Comparison of ENCODE assay signal across 1 cellular context in the genomic region with DNA sequence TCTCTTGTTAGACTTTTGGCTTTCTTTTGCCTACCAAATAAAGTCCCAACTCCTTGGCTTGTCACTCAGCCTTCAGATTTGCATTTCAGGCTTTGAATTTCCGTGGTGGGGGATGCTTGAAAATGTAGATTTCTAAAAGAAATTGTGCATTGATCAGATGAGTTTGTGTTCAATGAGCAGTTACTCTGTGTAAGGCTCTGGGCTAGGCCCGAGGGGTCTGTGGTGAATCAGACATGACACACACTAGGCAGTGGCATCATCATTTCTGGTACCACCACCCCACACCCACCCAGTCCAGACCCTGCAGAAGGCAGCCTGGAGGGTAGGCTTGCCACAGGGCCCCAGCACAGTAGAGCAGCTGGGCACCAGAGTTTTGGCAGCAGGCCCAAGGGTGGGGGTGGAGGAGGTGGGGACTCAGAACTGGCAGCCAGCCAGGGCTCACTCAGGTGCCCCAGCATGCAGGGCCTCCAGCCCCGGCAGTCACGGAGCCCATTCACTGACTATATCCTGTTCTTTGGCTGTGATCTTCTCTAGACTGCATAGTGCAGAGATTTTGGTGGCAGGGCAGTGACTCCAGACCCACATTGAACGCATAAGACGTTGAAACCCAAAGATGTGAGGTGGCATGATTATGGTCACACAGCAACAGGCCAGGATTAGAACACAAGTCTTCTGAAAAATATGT.
TF ChIP-seq lines count a peak whose summit lies in the region.

No MANE protein-coding gene starts in this region.

TF ChIP-seq in GM12878, 131 proteins besides CTCF, POLR2A, EP300 and RAD21 (continued from another document):
- TF ChIP-seq, protein P1, sequence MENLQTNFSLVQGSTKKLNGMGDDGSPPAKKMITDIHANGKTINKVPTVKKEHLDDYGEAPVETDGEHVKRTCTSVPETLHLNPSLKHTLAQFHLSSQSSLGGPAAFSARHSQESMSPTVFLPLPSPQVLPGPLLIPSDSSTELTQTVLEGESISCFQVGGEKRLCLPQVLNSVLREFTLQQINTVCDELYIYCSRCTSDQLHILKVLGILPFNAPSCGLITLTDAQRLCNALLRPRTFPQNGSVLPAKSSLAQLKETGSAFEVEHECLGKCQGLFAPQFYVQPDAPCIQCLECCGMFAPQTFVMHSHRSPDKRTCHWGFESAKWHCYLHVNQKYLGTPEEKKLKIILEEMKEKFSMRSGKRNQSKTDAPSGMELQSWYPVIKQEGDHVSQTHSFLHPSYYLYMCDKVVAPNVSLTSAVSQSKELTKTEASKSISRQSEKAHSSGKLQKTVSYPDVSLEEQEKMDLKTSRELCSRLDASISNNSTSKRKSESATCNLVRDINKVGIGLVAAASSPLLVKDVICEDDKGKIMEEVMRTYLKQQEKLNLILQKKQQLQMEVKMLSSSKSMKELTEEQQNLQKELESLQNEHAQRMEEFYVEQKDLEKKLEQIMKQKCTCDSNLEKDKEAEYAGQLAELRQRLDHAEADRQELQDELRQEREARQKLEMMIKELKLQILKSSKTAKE (IDR thresholded peaks at IDR 0.05; ENCODE audit: low read depth, poor library complexity, severe bottlenecking), result peak; percentile 48
- no peak for TF ChIP-seq WRNIP1 (IDR thresholded peaks at IDR 0.05; ENCODE audit: borderline replicate concordance, low read depth, low read length)
- no peak for TF ChIP-seq CREB1 (IDR thresholded peaks at IDR 0.05; ENCODE audit: low read depth)
- TF ChIP-seq, protein P2, sequence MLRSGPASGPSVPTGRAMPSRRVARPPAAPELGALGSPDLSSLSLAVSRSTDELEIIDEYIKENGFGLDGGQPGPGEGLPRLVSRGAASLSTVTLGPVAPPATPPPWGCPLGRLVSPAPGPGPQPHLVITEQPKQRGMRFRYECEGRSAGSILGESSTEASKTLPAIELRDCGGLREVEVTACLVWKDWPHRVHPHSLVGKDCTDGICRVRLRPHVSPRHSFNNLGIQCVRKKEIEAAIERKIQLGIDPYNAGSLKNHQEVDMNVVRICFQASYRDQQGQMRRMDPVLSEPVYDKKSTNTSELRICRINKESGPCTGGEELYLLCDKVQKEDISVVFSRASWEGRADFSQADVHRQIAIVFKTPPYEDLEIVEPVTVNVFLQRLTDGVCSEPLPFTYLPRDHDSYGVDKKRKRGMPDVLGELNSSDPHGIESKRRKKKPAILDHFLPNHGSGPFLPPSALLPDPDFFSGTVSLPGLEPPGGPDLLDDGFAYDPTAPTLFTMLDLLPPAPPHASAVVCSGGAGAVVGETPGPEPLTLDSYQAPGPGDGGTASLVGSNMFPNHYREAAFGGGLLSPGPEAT (IDR thresholded peaks at IDR 0.05; ENCODE audit: low read depth), result 0 out of 2 replicates have a peak, but pooled peaks have one; percentile 20
- TF ChIP-seq CHD2 (IDR thresholded peaks at IDR 0.05; ENCODE audit: borderline replicate concordance, low read depth, low read length), result peak; percentile 57; the same call in 1 of the 2 replicates
- TF ChIP-seq LARP7 (IDR thresholded peaks at IDR 0.05), result 0 out of 2 replicates have a peak, but pooled peaks have one; percentile 48
- TF ChIP-seq, protein P3, sequence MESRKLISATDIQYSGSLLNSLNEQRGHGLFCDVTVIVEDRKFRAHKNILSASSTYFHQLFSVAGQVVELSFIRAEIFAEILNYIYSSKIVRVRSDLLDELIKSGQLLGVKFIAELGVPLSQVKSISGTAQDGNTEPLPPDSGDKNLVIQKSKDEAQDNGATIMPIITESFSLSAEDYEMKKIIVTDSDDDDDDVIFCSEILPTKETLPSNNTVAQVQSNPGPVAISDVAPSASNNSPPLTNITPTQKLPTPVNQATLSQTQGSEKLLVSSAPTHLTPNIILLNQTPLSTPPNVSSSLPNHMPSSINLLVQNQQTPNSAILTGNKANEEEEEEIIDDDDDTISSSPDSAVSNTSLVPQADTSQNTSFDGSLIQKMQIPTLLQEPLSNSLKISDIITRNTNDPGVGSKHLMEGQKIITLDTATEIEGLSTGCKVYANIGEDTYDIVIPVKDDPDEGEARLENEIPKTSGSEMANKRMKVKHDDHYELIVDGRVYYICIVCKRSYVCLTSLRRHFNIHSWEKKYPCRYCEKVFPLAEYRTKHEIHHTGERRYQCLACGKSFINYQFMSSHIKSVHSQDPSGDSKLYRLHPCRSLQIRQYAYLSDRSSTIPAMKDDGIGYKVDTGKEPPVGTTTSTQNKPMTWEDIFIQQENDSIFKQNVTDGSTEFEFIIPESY (IDR thresholded peaks at IDR 0.05), result no peak
- peak; percentile 57; the same call in 1 of the 2 replicates for TF ChIP-seq POLR2AphosphoS5 (IDR thresholded peaks at IDR 0.05; ENCODE audit: low read length)
- peak; percentile 49; the same call in 1 of the 2 replicates for TF ChIP-seq EED (IDR thresholded peaks at IDR 0.05; ENCODE audit: low read depth)
- TF ChIP-seq RUNX3 (IDR thresholded peaks at IDR 0.05; ENCODE audit: low read length), result peak; percentile 34; the same call in 1 of the 2 replicates
- TF ChIP-seq NR2C2 (IDR thresholded peaks at IDR 0.05; ENCODE audit: borderline replicate concordance, control insufficient read depth, insufficient read length, low read depth), result no peak
- TF ChIP-seq HDGF (IDR thresholded peaks at IDR 0.05), result peak; percentile 69; the same call in 1 of the 2 replicates
- peak; percentile 14; the same call in 1 of the 3 replicates for TF ChIP-seq POU2F2 (IDR thresholded peaks at IDR 0.05; ENCODE audit: borderline replicate concordance, low read depth, low read length)
- TF ChIP-seq SMC3 (IDR thresholded peaks at IDR 0.05; ENCODE audit: borderline replicate concordance, low read length), result peak; percentile 18; the same call in 1 of the 2 replicates
- TF ChIP-seq EGR1 (IDR thresholded peaks at IDR 0.05; ENCODE audit: borderline replicate concordance in 1 of 2, low read depth in 2 of 2, low read length in 2 of 2), result peak in 1 of 2 experiments; percentile 47; a peak in 1 of 3 replicates
- TF ChIP-seq, protein P4, sequence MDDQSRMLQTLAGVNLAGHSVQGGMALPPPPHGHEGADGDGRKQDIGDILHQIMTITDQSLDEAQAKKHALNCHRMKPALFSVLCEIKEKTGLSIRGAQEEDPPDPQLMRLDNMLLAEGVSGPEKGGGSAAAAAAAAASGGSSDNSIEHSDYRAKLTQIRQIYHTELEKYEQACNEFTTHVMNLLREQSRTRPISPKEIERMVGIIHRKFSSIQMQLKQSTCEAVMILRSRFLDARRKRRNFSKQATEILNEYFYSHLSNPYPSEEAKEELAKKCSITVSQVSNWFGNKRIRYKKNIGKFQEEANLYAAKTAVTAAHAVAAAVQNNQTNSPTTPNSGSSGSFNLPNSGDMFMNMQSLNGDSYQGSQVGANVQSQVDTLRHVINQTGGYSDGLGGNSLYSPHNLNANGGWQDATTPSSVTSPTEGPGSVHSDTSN (IDR thresholded peaks at IDR 0.05; ENCODE audit: insufficient replicate concordance, low read depth, low read length), result peak; percentile 58
- peak; percentile 55 for TF ChIP-seq IKZF1 (conservative IDR thresholded peaks at IDR 0.05)
- TF ChIP-seq ZNF207 (IDR thresholded peaks at IDR 0.05; ENCODE audit: borderline replicate concordance), result 0 out of 2 replicates have a peak, but pooled peaks have one; percentile 45
- peak; percentile 34; the same call in 1 of the 2 replicates for TF ChIP-seq MTA2 (IDR thresholded peaks at IDR 0.05; ENCODE audit: low read depth)
- TF ChIP-seq, protein P5, sequence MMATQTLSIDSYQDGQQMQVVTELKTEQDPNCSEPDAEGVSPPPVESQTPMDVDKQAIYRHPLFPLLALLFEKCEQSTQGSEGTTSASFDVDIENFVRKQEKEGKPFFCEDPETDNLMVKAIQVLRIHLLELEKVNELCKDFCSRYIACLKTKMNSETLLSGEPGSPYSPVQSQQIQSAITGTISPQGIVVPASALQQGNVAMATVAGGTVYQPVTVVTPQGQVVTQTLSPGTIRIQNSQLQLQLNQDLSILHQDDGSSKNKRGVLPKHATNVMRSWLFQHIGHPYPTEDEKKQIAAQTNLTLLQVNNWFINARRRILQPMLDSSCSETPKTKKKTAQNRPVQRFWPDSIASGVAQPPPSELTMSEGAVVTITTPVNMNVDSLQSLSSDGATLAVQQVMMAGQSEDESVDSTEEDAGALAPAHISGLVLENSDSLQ (IDR thresholded peaks at IDR 0.05), result peak; percentile 94
- peak; percentile 33 for TF ChIP-seq MEF2B (IDR thresholded peaks at IDR 0.05; ENCODE audit: partially characterized antibody, poor library complexity, severe bottlenecking)
- TF ChIP-seq ETV6 (conservative IDR thresholded peaks at IDR 0.05 in 1 of 2, IDR thresholded peaks at IDR 0.05 in 1 of 2; ENCODE audit: borderline replicate concordance in 1 of 2, low read depth in 1 of 2), result 0 out of 4 replicates have a peak, but pooled peaks of 1 of the 2 experiments have one; percentile 21
- 0 out of 2 replicates have a peak, but pooled peaks have one; percentile 21 for TF ChIP-seq TBL1XR1 (IDR thresholded peaks at IDR 0.05; ENCODE audit: low read depth, low read length)
- peak; percentile 37; the same call in 1 of the 2 replicates for TF ChIP-seq ATF7 (IDR thresholded peaks at IDR 0.05; ENCODE audit: low read depth)
- no peak for TF ChIP-seq KDM1A (IDR thresholded peaks at IDR 0.05; ENCODE audit: borderline replicate concordance)
- no peak for TF ChIP-seq RFX5 (IDR thresholded peaks at IDR 0.05; ENCODE audit: low read depth, low read length)
- TF ChIP-seq, protein P6, sequence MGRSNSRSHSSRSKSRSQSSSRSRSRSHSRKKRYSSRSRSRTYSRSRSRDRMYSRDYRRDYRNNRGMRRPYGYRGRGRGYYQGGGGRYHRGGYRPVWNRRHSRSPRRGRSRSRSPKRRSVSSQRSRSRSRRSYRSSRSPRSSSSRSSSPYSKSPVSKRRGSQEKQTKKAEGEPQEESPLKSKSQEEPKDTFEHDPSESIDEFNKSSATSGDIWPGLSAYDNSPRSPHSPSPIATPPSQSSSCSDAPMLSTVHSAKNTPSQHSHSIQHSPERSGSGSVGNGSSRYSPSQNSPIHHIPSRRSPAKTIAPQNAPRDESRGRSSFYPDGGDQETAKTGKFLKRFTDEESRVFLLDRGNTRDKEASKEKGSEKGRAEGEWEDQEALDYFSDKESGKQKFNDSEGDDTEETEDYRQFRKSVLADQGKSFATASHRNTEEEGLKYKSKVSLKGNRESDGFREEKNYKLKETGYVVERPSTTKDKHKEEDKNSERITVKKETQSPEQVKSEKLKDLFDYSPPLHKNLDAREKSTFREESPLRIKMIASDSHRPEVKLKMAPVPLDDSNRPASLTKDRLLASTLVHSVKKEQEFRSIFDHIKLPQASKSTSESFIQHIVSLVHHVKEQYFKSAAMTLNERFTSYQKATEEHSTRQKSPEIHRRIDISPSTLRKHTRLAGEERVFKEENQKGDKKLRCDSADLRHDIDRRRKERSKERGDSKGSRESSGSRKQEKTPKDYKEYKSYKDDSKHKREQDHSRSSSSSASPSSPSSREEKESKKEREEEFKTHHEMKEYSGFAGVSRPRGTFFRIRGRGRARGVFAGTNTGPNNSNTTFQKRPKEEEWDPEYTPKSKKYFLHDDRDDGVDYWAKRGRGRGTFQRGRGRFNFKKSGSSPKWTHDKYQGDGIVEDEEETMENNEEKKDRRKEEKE (IDR thresholded peaks at IDR 0.05), result no peak
- TF ChIP-seq CBX5 (IDR thresholded peaks at IDR 0.05; ENCODE audit: low read depth), result no peak
- peak; percentile 87 for TF ChIP-seq TCF3 (IDR thresholded peaks at IDR 0.05; ENCODE audit: borderline replicate concordance, insufficient read depth, low read depth, low read length)
- peak; percentile 53; the same call in 1 of the 2 replicates for TF ChIP-seq DPF2 (IDR thresholded peaks at IDR 0.05)
- TF ChIP-seq SP1 (IDR thresholded peaks at IDR 0.05; ENCODE audit: low read depth, low read length), result peak; percentile 30
- peak; percentile 54 to 72; a peak in 3 of 4 replicates for TF ChIP-seq BHLHE40 (IDR thresholded peaks at IDR 0.05; ENCODE audit: borderline replicate concordance in 1 of 2, low read depth in 2 of 2, low read length in 1 of 2)
- TF ChIP-seq, protein P7, sequence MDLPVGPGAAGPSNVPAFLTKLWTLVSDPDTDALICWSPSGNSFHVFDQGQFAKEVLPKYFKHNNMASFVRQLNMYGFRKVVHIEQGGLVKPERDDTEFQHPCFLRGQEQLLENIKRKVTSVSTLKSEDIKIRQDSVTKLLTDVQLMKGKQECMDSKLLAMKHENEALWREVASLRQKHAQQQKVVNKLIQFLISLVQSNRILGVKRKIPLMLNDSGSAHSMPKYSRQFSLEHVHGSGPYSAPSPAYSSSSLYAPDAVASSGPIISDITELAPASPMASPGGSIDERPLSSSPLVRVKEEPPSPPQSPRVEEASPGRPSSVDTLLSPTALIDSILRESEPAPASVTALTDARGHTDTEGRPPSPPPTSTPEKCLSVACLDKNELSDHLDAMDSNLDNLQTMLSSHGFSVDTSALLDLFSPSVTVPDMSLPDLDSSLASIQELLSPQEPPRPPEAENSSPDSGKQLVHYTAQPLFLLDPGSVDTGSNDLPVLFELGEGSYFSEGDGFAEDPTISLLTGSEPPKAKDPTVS (IDR thresholded peaks at IDR 0.05; ENCODE audit: low read depth, low read length), result no peak
- TF ChIP-seq, protein P8, sequence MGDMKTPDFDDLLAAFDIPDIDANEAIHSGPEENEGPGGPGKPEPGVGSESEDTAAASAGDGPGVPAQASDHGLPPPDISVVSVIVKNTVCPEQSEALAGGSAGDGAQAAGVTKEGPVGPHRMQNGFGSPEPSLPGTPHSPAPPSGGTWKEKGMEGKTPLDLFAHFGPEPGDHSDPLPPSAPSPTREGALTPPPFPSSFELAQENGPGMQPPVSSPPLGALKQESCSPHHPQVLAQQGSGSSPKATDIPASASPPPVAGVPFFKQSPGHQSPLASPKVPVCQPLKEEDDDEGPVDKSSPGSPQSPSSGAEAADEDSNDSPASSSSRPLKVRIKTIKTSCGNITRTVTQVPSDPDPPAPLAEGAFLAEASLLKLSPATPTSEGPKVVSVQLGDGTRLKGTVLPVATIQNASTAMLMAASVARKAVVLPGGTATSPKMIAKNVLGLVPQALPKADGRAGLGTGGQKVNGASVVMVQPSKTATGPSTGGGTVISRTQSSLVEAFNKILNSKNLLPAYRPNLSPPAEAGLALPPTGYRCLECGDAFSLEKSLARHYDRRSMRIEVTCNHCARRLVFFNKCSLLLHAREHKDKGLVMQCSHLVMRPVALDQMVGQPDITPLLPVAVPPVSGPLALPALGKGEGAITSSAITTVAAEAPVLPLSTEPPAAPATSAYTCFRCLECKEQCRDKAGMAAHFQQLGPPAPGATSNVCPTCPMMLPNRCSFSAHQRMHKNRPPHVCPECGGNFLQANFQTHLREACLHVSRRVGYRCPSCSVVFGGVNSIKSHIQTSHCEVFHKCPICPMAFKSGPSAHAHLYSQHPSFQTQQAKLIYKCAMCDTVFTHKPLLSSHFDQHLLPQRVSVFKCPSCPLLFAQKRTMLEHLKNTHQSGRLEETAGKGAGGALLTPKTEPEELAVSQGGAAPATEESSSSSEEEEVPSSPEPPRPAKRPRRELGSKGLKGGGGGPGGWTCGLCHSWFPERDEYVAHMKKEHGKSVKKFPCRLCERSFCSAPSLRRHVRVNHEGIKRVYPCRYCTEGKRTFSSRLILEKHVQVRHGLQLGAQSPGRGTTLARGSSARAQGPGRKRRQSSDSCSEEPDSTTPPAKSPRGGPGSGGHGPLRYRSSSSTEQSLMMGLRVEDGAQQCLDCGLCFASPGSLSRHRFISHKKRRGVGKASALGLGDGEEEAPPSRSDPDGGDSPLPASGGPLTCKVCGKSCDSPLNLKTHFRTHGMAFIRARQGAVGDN (IDR thresholded peaks at IDR 0.05), result peak; percentile 77
TF ChIP-seq in GM12878: peak in this region for 28.
